1 cellular context compared by ENCODE assay signal in the genomic region with DNA sequence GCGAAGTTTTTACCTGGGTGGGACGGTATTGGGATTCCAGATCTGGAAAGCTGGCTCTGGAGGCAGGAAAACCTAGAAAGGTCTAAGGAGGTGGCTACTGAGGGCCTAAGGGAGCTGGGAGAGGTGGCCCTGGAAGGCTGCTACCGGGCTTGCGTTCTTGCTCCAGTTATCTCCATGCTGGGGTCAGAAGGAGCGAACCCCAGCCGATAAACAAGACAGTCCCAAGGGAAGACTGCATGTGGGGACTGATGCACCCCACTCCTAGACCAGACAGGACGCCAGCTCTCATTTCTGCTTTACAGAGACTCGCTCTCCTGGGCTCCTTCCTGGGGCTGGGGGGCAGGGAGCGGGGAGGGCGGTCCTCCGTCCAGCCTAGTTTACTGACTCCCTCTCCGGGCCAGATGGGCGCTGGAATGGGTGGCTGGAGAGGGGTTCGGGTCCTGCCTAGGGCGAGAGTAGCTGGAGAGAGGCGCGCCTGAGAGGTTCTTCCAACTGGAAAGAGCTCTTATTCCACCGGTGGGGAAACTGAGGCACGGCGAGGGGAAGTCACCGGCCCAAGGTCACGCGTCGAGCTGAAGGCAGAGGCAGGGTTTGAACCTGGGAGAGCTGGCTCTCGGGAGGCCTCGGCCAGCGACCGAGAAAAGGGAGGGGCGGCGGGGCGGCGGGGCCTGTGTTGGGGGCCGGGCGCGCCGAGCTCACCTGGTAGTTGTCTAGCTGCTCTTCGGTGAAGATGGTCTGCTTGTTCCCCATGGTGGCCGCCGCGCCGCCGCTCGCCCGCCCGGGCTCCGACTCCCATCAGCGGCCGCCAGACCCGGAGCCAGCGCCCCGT.
TF ChIP-seq lines count a peak whose summit lies in the region.

No MANE protein-coding gene starts in this region.

TF ChIP-seq in HepG2, 621 proteins besides CTCF, POLR2A, EP300 and RAD21:
- TF ChIP-seq ZNF720 (CRISPR knock-in tag; IDR thresholded peaks at IDR 0.05), result no peak
- TF ChIP-seq YEATS4 (CRISPR knock-in tag; IDR thresholded peaks at IDR 0.05; ENCODE audit: borderline replicate concordance), result no peak
- TF ChIP-seq CEBPB (IDR thresholded peaks at IDR 0.05; ENCODE audit: borderline replicate concordance, low read depth, low read length), result no peak
- TF ChIP-seq CAMTA2 (CRISPR knock-in tag; IDR thresholded peaks at IDR 0.05; ENCODE audit: borderline replicate concordance), result no peak
- TF ChIP-seq ZFP1 (CRISPR knock-in tag; IDR thresholded peaks at IDR 0.05), result no peak
- no peak for TF ChIP-seq TEAD2 (CRISPR knock-in tag; IDR thresholded peaks at IDR 0.05)
- TF ChIP-seq TEAD3 (CRISPR knock-in tag; optimal IDR thresholded peaks at IDR 0.05; ENCODE audit: borderline replicate concordance), result no peak
- TF ChIP-seq, protein P1, sequence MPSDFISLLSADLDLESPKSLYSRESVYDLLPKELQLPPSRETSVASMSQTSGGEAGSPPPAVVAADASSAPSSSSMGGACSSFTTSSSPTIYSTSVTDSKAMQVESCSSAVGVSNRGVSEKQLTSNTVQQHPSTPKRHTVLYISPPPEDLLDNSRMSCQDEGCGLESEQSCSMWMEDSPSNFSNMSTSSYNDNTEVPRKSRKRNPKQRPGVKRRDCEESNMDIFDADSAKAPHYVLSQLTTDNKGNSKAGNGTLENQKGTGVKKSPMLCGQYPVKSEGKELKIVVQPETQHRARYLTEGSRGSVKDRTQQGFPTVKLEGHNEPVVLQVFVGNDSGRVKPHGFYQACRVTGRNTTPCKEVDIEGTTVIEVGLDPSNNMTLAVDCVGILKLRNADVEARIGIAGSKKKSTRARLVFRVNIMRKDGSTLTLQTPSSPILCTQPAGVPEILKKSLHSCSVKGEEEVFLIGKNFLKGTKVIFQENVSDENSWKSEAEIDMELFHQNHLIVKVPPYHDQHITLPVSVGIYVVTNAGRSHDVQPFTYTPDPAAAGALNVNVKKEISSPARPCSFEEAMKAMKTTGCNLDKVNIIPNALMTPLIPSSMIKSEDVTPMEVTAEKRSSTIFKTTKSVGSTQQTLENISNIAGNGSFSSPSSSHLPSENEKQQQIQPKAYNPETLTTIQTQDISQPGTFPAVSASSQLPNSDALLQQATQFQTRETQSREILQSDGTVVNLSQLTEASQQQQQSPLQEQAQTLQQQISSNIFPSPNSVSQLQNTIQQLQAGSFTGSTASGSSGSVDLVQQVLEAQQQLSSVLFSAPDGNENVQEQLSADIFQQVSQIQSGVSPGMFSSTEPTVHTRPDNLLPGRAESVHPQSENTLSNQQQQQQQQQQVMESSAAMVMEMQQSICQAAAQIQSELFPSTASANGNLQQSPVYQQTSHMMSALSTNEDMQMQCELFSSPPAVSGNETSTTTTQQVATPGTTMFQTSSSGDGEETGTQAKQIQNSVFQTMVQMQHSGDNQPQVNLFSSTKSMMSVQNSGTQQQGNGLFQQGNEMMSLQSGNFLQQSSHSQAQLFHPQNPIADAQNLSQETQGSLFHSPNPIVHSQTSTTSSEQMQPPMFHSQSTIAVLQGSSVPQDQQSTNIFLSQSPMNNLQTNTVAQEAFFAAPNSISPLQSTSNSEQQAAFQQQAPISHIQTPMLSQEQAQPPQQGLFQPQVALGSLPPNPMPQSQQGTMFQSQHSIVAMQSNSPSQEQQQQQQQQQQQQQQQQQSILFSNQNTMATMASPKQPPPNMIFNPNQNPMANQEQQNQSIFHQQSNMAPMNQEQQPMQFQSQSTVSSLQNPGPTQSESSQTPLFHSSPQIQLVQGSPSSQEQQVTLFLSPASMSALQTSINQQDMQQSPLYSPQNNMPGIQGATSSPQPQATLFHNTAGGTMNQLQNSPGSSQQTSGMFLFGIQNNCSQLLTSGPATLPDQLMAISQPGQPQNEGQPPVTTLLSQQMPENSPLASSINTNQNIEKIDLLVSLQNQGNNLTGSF (CRISPR knock-in tag; IDR thresholded peaks at IDR 0.05), result no peak
- no peak for TF ChIP-seq TBL1XR1 (IDR thresholded peaks at IDR 0.05; ENCODE audit: borderline replicate concordance, low read length, partially characterized antibody)
- TF ChIP-seq ZNF362 (CRISPR knock-in tag; IDR thresholded peaks at IDR 0.05; ENCODE audit: borderline replicate concordance), result no peak
- no peak for TF ChIP-seq ZNF34 (CRISPR knock-in tag; IDR thresholded peaks at IDR 0.05; ENCODE audit: borderline replicate concordance)
- TF ChIP-seq ZNF577 (CRISPR knock-in tag; IDR thresholded peaks at IDR 0.05; ENCODE audit: borderline replicate concordance, low read depth), result no peak
- no peak for TF ChIP-seq ZUFSP (CRISPR knock-in tag; IDR thresholded peaks at IDR 0.05; ENCODE audit: borderline replicate concordance)
- no peak for TF ChIP-seq IKZF5 (CRISPR knock-in tag; IDR thresholded peaks at IDR 0.05)
- TF ChIP-seq, protein P2, sequence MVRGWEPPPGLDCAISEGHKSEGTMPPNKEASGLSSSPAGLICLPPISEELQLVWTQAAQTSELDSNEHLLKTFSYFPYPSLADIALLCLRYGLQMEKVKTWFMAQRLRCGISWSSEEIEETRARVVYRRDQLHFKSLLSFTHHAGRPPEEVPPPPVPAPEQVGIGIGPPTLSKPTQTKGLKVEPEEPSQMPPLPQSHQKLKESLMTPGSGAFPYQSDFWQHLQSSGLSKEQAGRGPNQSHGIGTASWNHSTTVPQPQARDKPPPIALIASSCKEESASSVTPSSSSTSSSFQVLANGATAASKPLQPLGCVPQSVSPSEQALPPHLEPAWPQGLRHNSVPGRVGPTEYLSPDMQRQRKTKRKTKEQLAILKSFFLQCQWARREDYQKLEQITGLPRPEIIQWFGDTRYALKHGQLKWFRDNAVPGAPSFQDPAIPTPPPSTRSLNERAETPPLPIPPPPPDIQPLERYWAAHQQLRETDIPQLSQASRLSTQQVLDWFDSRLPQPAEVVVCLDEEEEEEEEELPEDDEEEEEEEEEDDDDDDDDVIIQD (CRISPR knock-in tag; IDR thresholded peaks at IDR 0.05; ENCODE audit: low read depth), result no peak
- no peak for TF ChIP-seq SAFB2 (CRISPR knock-in tag; IDR thresholded peaks at IDR 0.05; ENCODE audit: borderline replicate concordance, low read depth)
- TF ChIP-seq KDM4B (CRISPR knock-in tag; IDR thresholded peaks at IDR 0.05), result no peak
